In genomic region chr12:113980537-113981337, GRCh38 we compare ENCODE assay signal across 1 cellular context.
TF ChIP-seq lines count a peak whose summit lies in the region.

No MANE protein-coding gene starts in this region.

TF ChIP-seq in SK-N-SH treated with all-trans-retinoic acid at 6 μM for 48 hours, 23 proteins besides CTCF, POLR2A, EP300 and RAD21 (continued from another document):
- TF ChIP-seq TSHZ2 (CRISPR knock-in tag; IDR thresholded peaks at IDR 0.05) = no peak
- no peak for TF ChIP-seq ARNTL (CRISPR knock-in tag; IDR thresholded peaks at IDR 0.05; ENCODE audit: borderline replicate concordance, low read depth)
- no peak for TF ChIP-seq RARB (CRISPR knock-in tag; IDR thresholded peaks at IDR 0.05)
- TF ChIP-seq ZFP3 (CRISPR knock-in tag; IDR thresholded peaks at IDR 0.05) = no peak
- no peak for TF ChIP-seq CREB5 (CRISPR knock-in tag; IDR thresholded peaks at IDR 0.05; ENCODE audit: low read depth)
